Comparison of ENCODE assay signal across 10 cellular contexts in genomic region chr2:8412082-8412481, GRCh38.
A peak's percentile ranks its signal among the peaks of the same experiment; 100 is the strongest.
DNase-seq lines count a peak whose midpoint lies in the region; ATAC-seq and TF ChIP-seq lines count a peak whose summit lies in the region.
"Had no signal": no experiment of that assay in that cellular context is flagged by ENCODE, and none has a peak within 500 bp of the region (broad histone marks: within the 10 kb centered on the region; RNA-seq: fewer than 3 reads in every experiment).

No MANE protein-coding gene starts in this region.

- H3K4me3 Mint-ChIP-seq in natural killer cell treated with Interleukin-12 subunit alpha and Interleukin-12 subunit beta and Interleukin-15 and Interleukin-18, amount 100 ng/mL, for 72 hours, result no peak overlapping the region

- H3K4me1 Mint-ChIP-seq in natural killer cell treated with Interleukin-12 subunit alpha and Interleukin-12 subunit beta and Interleukin-15 and Interleukin-18, amount 100 ng/mL, for 72 hours (ENCODE audit: low read depth in 2 of 2), result peaks cover 67 to 74% of the 10 kb centered on the region in 2 donors

- peak overlapping the region; percentile 36 to 59 for H3K27ac Mint-ChIP-seq in natural killer cell treated with Interleukin-12 subunit alpha and Interleukin-12 subunit beta and Interleukin-15 and Interleukin-18, amount 100 ng/mL, for 72 hours

- TF ChIP-seq CTCF in AG10803 (conservative IDR thresholded peaks at IDR 0.05; ENCODE audit: low read length), result no peak

- H3K36me3 Mint-ChIP-seq in natural killer cell treated with Interleukin-12 subunit alpha and Interleukin-12 subunit beta and Interleukin-15 and Interleukin-18, amount 100 ng/mL, for 72 hours, result no peaks in the 10 kb centered on the region

- peak; percentile 35 for DNase-seq in AG10803 (ENCODE audit: low read depth)
- peak; percentile 40 for DNase-seq in NCI-H446 treated with DMSO at 0.1 percent for 48 hours (lab: John Stamatoyannopoulos, UW)
- peak; percentile 86 for DNase-seq in glomerular visceral epithelial cell (ENCODE audit: extremely low spot score)
- no peak for DNase-seq in natural killer cell treated with Interleukin-12 subunit alpha and Interleukin-12 subunit beta and Interleukin-15 and Interleukin-18, amount 100 ng/mL, for 72 hours (ENCODE audit: low spot score)
- no peak for DNase-seq in dedifferentiated amniotic fluid mesenchymal stem cell (ENCODE audit: extremely low spot score)
- no peak for DNase-seq in GM19238 (ENCODE audit: insufficient read length, low spot score)
- DNase-seq: AML-193, NCI-H345 had no signal

- peaks cover 2% of the 10 kb centered on the region for H3K9me3 Mint-ChIP-seq in natural killer cell treated with Interleukin-12 subunit alpha and Interleukin-12 subunit beta and Interleukin-15 and Interleukin-18, amount 100 ng/mL, for 72 hours

- ATAC-seq in natural killer cell treated with Interleukin-12 subunit alpha and Interleukin-12 subunit beta and Interleukin-15 and Interleukin-18, amount 100 ng/mL, for 72 hours, result no peak
- no peak for ATAC-seq in GM19023 (IDR thresholded peaks at IDR 0.05; ENCODE audit: unreplicated experiment)
- no peak for ATAC-seq in GM18870 (IDR thresholded peaks at IDR 0.05; ENCODE audit: unreplicated experiment)

- no peaks in the 10 kb centered on the region for H3K27me3 Mint-ChIP-seq in natural killer cell treated with Interleukin-12 subunit alpha and Interleukin-12 subunit beta and Interleukin-15 and Interleukin-18, amount 100 ng/mL, for 72 hours

- no peak overlapping the region for H3K4me3 ChIP-seq in AG10803 (ENCODE audit: low read length)

Comparison
In these comparisons a context has a peak if more than half of its experiments do, and no peak if none do; other contexts are left out.
1. DNase-seq: peak in AG10803 (single experiment), NCI-H446 treated with DMSO at 0.1 percent for 48 hours (single experiment) and glomerular visceral epithelial cell (single experiment); none in natural killer cell treated with Interleukin-12 subunit alpha and Interleukin-12 subunit beta and Interleukin-15 and Interleukin-18, amount 100 ng/mL, for 72 hours (single experiment), dedifferentiated amniotic fluid mesenchymal stem cell (single experiment) and GM19238 (single experiment).